Comparison of ENCODE assay signal across 21 cellular contexts in genomic region chr1:221768444-221769066, GRCh38. TPM values are rescaled to one million over a fixed set of nuclear protein-coding genes. Genes with fewer than 3 reads are reported as not detected.
A peak's percentile ranks its signal among the peaks of the same experiment; 100 is the strongest.
DNase-seq lines count a peak whose midpoint lies in the region; ATAC-seq and TF ChIP-seq lines count a peak whose summit lies in the region.
"Had no signal": no experiment of that assay in that cellular context is flagged by ENCODE, and none has a peak within 500 bp of the region (broad histone marks: within the 10 kb centered on the region; RNA-seq: fewer than 3 reads in every experiment).

No MANE protein-coding gene starts in this region.

- H3K27me3 Mint-ChIP-seq in progenitor cell of endocrine pancreas: no peaks in the 10 kb centered on the region

- H3K36me3 Mint-ChIP-seq in progenitor cell of endocrine pancreas (ENCODE audit: insufficient read depth): no peaks in the 10 kb centered on the region
- H3K36me3 Mint-ChIP-seq: CD8-positive, alpha-beta T cell had no signal

- H3K9me3 ChIP-seq in SK-N-SH: no peaks in the 10 kb centered on the region
- no peaks in the 10 kb centered on the region for H3K9me3 ChIP-seq in PC-3 (ENCODE audit: low read length)
- H3K9me3 ChIP-seq in neuronal stem cell (replicated peaks in 1 of 2; ENCODE audit: control insufficient read depth in 2 of 2, insufficient read depth in 1 of 2, low read depth in 1 of 2, low read length in 2 of 2): no peaks in the 10 kb centered on the region
- H3K9me3 ChIP-seq: adrenal gland, psoas muscle had no signal

- no peak overlapping the region for H3K27ac Mint-ChIP-seq in progenitor cell of endocrine pancreas
- H3K27ac Mint-ChIP-seq: CD8-positive, alpha-beta T cell had no signal

- H3K9ac ChIP-seq in SK-N-SH (no peak overlapping the region), PC-3 (ENCODE audit: low read length) (no peak overlapping the region), neuronal stem cell (ENCODE audit: low read depth, low read length, poor library complexity) (no peak overlapping the region)

- no peak for ATAC-seq in SK-N-SH treated with all-trans-retinoic acid at 6 μM for 48 hours
- no peak for ATAC-seq in PC-3
- ATAC-seq in HG03025 (IDR thresholded peaks at IDR 0.05; ENCODE audit: low FRiP score, unreplicated experiment): no peak
- ATAC-seq: activated T-cell treated with anti-CD3 and anti-CD28 coated beads, Interleukin-2, amount 50 U/mL, for 72 hours; CD8-positive, alpha-beta T cell; esophagus mucosa; HCT116; left colon; psoas muscle had no signal

- no peaks in the 10 kb centered on the region for H3K4me1 Mint-ChIP-seq in progenitor cell of endocrine pancreas (ENCODE audit: low read depth)

- no peak for DNase-seq in SK-N-SH
- no peak for DNase-seq in PC-3
- DNase-seq in dermis microvascular lymphatic vessel endothelial cell (ENCODE audit: low read depth in 2 of 2): peak; percentile 19 to 65
- DNase-seq in progenitor cell of endocrine pancreas (ENCODE audit: low spot score, unreplicated experiment): no peak
- DNase-seq in neuronal stem cell (ENCODE audit: low spot score): no peak
- DNase-seq in NCI-H2171 (lab: John Stamatoyannopoulos, UW): no peak
- DNase-seq: 8988T; activated CD4-positive, alpha-beta T cell treated with anti-CD3 and anti-CD28 coated beads, Interleukin-2, amount 50 U/mL, for 1 hour; activated T-cell treated with anti-CD3 and anti-CD28 coated beads, Interleukin-2, amount 50 U/mL, for 72 hours; adrenal gland; CD8-positive, alpha-beta T cell; left colon; NCI-H1417 treated with DMSO at 0.1 percent for 48 hours; NCI-H345; PC-9; psoas muscle; stimulated activated CD4-positive, alpha-beta T cell treated with anti-CD3 and anti-CD28 coated beads, Interleukin-15, amount 100 ng/mL, for 24 hours had no signal

- no peak for TF ChIP-seq RAD21 in SK-N-SH (IDR thresholded peaks at IDR 0.05; ENCODE audit: low read length)

- no peak overlapping the region for H3K23ac ChIP-seq in neuronal stem cell (ENCODE audit: low read depth, low read length, poor library complexity)

- TF ChIP-seq CTCF in SK-N-SH (IDR thresholded peaks at IDR 0.05) (peak; percentile 34), PC-3 (conservative IDR thresholded peaks at IDR 0.05; ENCODE audit: low read depth, low read length) (0 out of 2 replicates have a peak, but pooled peaks have one; percentile 28), progenitor cell of endocrine pancreas (IDR thresholded peaks at IDR 0.05; ENCODE audit: unreplicated experiment) (peak; percentile 24)

- H2AK5ac ChIP-seq in neuronal stem cell (ENCODE audit: low read depth, low read length): no peak overlapping the region

- no peak overlapping the region for H3K4me3 Mint-ChIP-seq in progenitor cell of endocrine pancreas (ENCODE audit: low read depth)
- H3K4me3 Mint-ChIP-seq: activated T-cell treated with anti-CD3 and anti-CD28 coated beads, Interleukin-2, amount 50 U/mL, for 72 hours; CD8-positive, alpha-beta T cell had no signal

- H3K9me2 ChIP-seq in SK-N-SH (no peaks in the 10 kb centered on the region), PC-3 (replicated peaks; ENCODE audit: low read length) (no peaks in the 10 kb centered on the region)

- H3K27me3 ChIP-seq in SK-N-SH (ENCODE audit: insufficient read depth) (no peaks in the 10 kb centered on the region), PC-3 (ENCODE audit: low read length) (no peaks in the 10 kb centered on the region), neuronal stem cell (ENCODE audit: control insufficient read depth in 3 of 3, insufficient read depth in 3 of 3, low read depth in 1 of 3, low read length in 3 of 3) (no peaks in the 10 kb centered on the region)
- H3K27me3 ChIP-seq: adrenal gland had no signal

- H3K4me3 ChIP-seq in SK-N-SH (ENCODE audit: low read depth in 2 of 2, low read length in 1 of 2): no peak overlapping the region
- H3K4me3 ChIP-seq in PC-3 (ENCODE audit: low read length): no peak overlapping the region
- H3K4me3 ChIP-seq in neuronal stem cell (ENCODE audit: low read length in 2 of 2): no peak overlapping the region
- H3K4me3 ChIP-seq: adrenal gland, PC-9, psoas muscle had no signal

- no peak overlapping the region for H2BK12ac ChIP-seq in neuronal stem cell (ENCODE audit: low read length)

- H3K14ac ChIP-seq in neuronal stem cell (ENCODE audit: low read length): no peak overlapping the region

- H3K36me3 ChIP-seq in SK-N-SH (replicated peaks in 1 of 2; ENCODE audit: control insufficient read depth in 1 of 2, insufficient read depth in 2 of 2, low read length in 1 of 2) (no peaks in the 10 kb centered on the region), PC-3 (ENCODE audit: low read depth, low read length) (no peaks in the 10 kb centered on the region), neuronal stem cell (replicated peaks in 1 of 2; ENCODE audit: control insufficient read depth in 2 of 2, insufficient read depth in 2 of 2, low read length in 2 of 2) (no peaks in the 10 kb centered on the region)
- H3K36me3 ChIP-seq: adrenal gland had no signal

- no peak overlapping the region for H3K18ac ChIP-seq in neuronal stem cell (ENCODE audit: low read length)

- no peak overlapping the region for H4K91ac ChIP-seq in neuronal stem cell (ENCODE audit: low read depth, low read length, poor library complexity)

- no peak overlapping the region for H2BK5ac ChIP-seq in neuronal stem cell (ENCODE audit: low read length)

- POLR2A ChIA-PET in SK-N-SH (lab: Yijun Ruan, JAX): no interaction called here
- POLR2A ChIA-PET in PC-3 (lab: Charles Lee; ENCODE audit: unreplicated experiment): interaction anchor here (0.6 kb wide), 1 partner anchor 90 kb away, joined by 5 read pairs; no protein-coding TSS in a partner anchor

- H3K4ac ChIP-seq in neuronal stem cell (ENCODE audit: low read length): no peak overlapping the region

- H3K27ac ChIP-seq in SK-N-SH (ENCODE audit: low read depth in 2 of 2, low read length in 1 of 2) (no peak overlapping the region), PC-3 (ENCODE audit: low read length) (no peak overlapping the region), neuronal stem cell (replicated peaks; ENCODE audit: low read length) (no peak overlapping the region)
- H3K27ac ChIP-seq: adrenal gland, PC-9, psoas muscle had no signal

- no peak overlapping the region for H2BK15ac ChIP-seq in neuronal stem cell (ENCODE audit: low read length)

- 71% methylated on average over 5 of the region's 5 CpGs for WGBS in SK-N-SH (ENCODE audit: low lambda C conversion rate)
- no CpG with 5 or more reads among the region's 5 CpGs for WGBS in neuronal stem cell (ENCODE audit: extremely low coverage in 2 of 2, insufficient read length in 2 of 2, insufficient replicate concordance in 1 of 2), 2 donors

- H3K9me3 Mint-ChIP-seq in progenitor cell of endocrine pancreas (ENCODE audit: low read depth): no peaks in the 10 kb centered on the region
- H3K9me3 Mint-ChIP-seq: CD8-positive, alpha-beta T cell had no signal

- intact Hi-C loops in PC-3 (cut with micrococcal nuclease): no loop called here

- no peak overlapping the region for H3K4me2 ChIP-seq in SK-N-SH
- H3K4me2 ChIP-seq in PC-3 (ENCODE audit: low read length): no peak overlapping the region
- no peak overlapping the region for H3K4me2 ChIP-seq in neuronal stem cell (ENCODE audit: insufficient read depth, low read length, poor library complexity, severe bottlenecking)
- H3K4me2 ChIP-seq: PC-9 had no signal

- no peaks in the 10 kb centered on the region for H3K79me1 ChIP-seq in neuronal stem cell (ENCODE audit: low read depth, low read length)

- H2AFZ ChIP-seq in SK-N-SH (ENCODE audit: low read depth): no peak overlapping the region
- no peak overlapping the region for H2AFZ ChIP-seq in PC-3 (ENCODE audit: low read length)
- no peak overlapping the region for H2AFZ ChIP-seq in neuronal stem cell (ENCODE audit: low read length)
- H2AFZ ChIP-seq: PC-9 had no signal

- CTCF ChIA-PET in SK-N-SH (lab: Yijun Ruan, JAX): interaction anchor here (0.7 kb wide), 2 partner anchors 12 to 26 kb away, joined by 3 read pairs; no protein-coding TSS in a partner anchor
- CTCF ChIA-PET in PC-3 (lab: Charles Lee): no interaction called here

- no peak overlapping the region for H4K8ac ChIP-seq in neuronal stem cell (ENCODE audit: low read depth, low read length)

- H2BK120ac ChIP-seq in neuronal stem cell (ENCODE audit: low read depth, low read length): no peak overlapping the region

- H3F3A ChIP-seq in SK-N-SH (replicated peaks; ENCODE audit: insufficient read depth): no peaks in the 10 kb centered on the region
- H3F3A ChIP-seq in PC-3 (ENCODE audit: low read length, unreplicated experiment): no peaks in the 10 kb centered on the region

- H3K4me1 ChIP-seq in SK-N-SH (ENCODE audit: control insufficient read depth in 1 of 2, insufficient read depth in 2 of 2, low read depth in 1 of 2, low read length in 1 of 2): peaks cover 0 to 3% of the 10 kb centered on the region in 2 experiments; a peak in 2 of 4 replicates
- peaks cover 6% of the 10 kb centered on the region; the same call in 1 of the 2 replicates for H3K4me1 ChIP-seq in PC-3 (ENCODE audit: insufficient read depth, low read length)
- no peaks in the 10 kb centered on the region for H3K4me1 ChIP-seq in neuronal stem cell (ENCODE audit: control insufficient read depth in 2 of 2, insufficient read depth in 1 of 2, low read depth in 1 of 2, low read length in 2 of 2)
- H3K4me1 ChIP-seq: adrenal gland, psoas muscle had no signal

- no peak for TF ChIP-seq EP300 in SK-N-SH (IDR thresholded peaks at IDR 0.05; ENCODE audit: borderline replicate concordance in 1 of 2, low read depth in 1 of 2, low read length in 1 of 2)

- BruUV-seq in PC-3 (replicated peaks; lab: Mats Ljungman, UMichigan): no TSS peak

- H3K79me2 ChIP-seq in SK-N-SH (ENCODE audit: insufficient read depth): no peaks in the 10 kb centered on the region
- H3K79me2 ChIP-seq in PC-3 (ENCODE audit: low read length): no peaks in the 10 kb centered on the region

- H4K20me1 ChIP-seq in SK-N-SH (ENCODE audit: insufficient read depth) (no peaks in the 10 kb centered on the region), PC-3 (ENCODE audit: low read length) (no peaks in the 10 kb centered on the region)

TF ChIP-seq in SK-N-SH, 30 proteins besides CTCF, POLR2A, EP300 and RAD21 (continues in another document):
- TF ChIP-seq YY1 (IDR thresholded peaks at IDR 0.05; ENCODE audit: low read depth) (no peak), POLR2AphosphoS5 (IDR thresholded peaks at IDR 0.05; ENCODE audit: low read depth, low read length) (no peak)

TF ChIP-seq in SK-N-SH treated with all-trans-retinoic acid at 6 μM for 48 hours, 23 proteins besides CTCF, POLR2A, EP300 and RAD21 (continues in another document):
- TF ChIP-seq ZNF565 (CRISPR knock-in tag; conservative IDR thresholded peaks at IDR 0.05; ENCODE audit: low read depth): no peak

RNA-seq across cellular contexts. Expression of gene DUSP10, which starts 26.7 kb away (rescaled TPM):
- 6.4 and 6.8 TPM in 2 replicates for polyA plus RNA-seq in SK-N-SH (2012; rRNA removed)
- 5.0 and 5.2 TPM in 2 replicates for polyA plus RNA-seq in SK-N-SH (2012; cell fraction: cytosol; rRNA removed)
- polyA plus RNA-seq in SK-N-SH (2012; cell fraction: nucleus; rRNA removed): 8.0 and 11.1 TPM in 2 replicates
- total RNA-seq in PC-3 (2014; rRNA removed) (5.1 and 6.2 TPM in 2 replicates), dermis microvascular lymphatic vessel endothelial cell (2.6 and 7.8 TPM in 2 replicates), progenitor cell of endocrine pancreas (9.3 and 10.2 TPM in 2 replicates)
- 1.8 TPM for polyA plus RNA-seq in neuronal stem cell (2013, experiment 1 of 2)
- polyA plus RNA-seq in neuronal stem cell (2013, experiment 2 of 2): 1.5 TPM

Comparison
In these comparisons a context has a peak if more than half of its experiments do, and no peak if none do; other contexts are left out.
1. DNase-seq: peak in dermis microvascular lymphatic vessel endothelial cell (2 of 2); none in SK-N-SH (single experiment), PC-3 (single experiment), progenitor cell of endocrine pancreas (single experiment), neuronal stem cell (single experiment) and NCI-H2171 (single experiment).
2. Peak in every context shown above with its lines, with median percentiles within 50 percentile points of each other: CTCF ChIP-seq.